Comparison of ENCODE assay signal across 34 cellular contexts in the genomic region with DNA sequence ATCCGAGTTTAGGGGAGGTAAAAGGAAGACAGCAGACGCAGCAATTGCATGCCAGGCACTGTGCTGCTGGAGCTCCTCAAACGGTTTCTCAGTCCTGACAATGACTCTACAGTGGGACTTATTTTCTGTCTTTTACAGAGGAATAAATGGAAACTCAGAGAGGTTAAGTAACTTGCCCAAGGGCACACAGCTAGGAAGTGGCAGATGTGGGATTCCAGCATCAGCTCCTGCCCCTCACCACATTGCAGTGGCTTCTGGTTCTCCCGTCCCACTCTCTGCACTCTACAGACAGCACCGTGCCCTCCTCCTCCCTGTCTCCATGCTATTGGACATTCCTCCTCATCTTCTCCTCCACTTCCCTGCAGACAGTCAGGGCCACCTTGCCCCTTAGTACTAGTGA.
"Had no signal": no experiment of that assay in that cellular context is flagged by ENCODE, and none has a peak within 500 bp of the region (broad histone marks: within the 10 kb centered on the region; RNA-seq: fewer than 3 reads in every experiment).

No MANE protein-coding gene starts in this region.

- H3K27me3 ChIP-seq: brain microvascular endothelial cell had no signal

- H2AFZ ChIP-seq: PC-9 had no signal

- ATAC-seq: activated naive CD8-positive, alpha-beta T cell treated with anti-CD3 and anti-CD28 coated beads, Interleukin-2, amount 50 U/mL, for 24 hours; Right ventricle myocardium inferior had no signal

- FAIRE-seq: RCC 7860 had no signal

- DNase-seq: activated B cell treated with CpG ODN at 0.5 μM for 24 hours; activated CD4-positive, alpha-beta memory T cell treated with anti-CD3 and anti-CD28 coated beads for 36 hours; activated CD4-positive, alpha-beta T cell treated with anti-CD3 and anti-CD28 coated beads for 4 hours; activated CD4-positive, alpha-beta T cell treated with anti-CD3 and anti-CD28 coated beads, Interleukin-2, amount 50 U/mL, for 1 hour; activated CD4-positive, CD25-positive, alpha-beta regulatory T cell treated with anti-CD3 and anti-CD28 coated beads, Interleukin-2, amount 50 U/mL, for 72 hours; activated CD8-positive, alpha-beta memory T cell treated with anti-CD3 and anti-CD28 coated beads, Interleukin-2, amount 50 U/mL, for 4 hours; activated gamma-delta T cell treated with Interleukin-2 at 50 U/mL for 16 hours; activated naive CD4-positive, alpha-beta T cell treated with anti-CD3 and anti-CD28 coated beads, Interleukin-2, amount 10 ng/mL, durations not matched to agents 7 days and 5 days; activated naive CD8-positive, alpha-beta T cell treated with anti-CD3 and anti-CD28 coated beads, Interleukin-2, amount 50 U/mL, for 24 hours; activated T-cell treated with anti-CD3 and anti-CD28 coated beads for 4 hours; activated T-cell treated with anti-CD3 and anti-CD28 coated beads, Interleukin-2, amount 50 U/mL, for 4 hours; anterior cingulate cortex; brain microvascular endothelial cell; Karpas-422; KBM-7; NCI-H1048; NCI-H1105 treated with DMSO at 0.1 percent for 48 hours; NCI-H1436; NCI-H1694 treated with DMSO at 0.1 percent for 48 hours; NCI-H2029; NCI-H2171; NCI-H510A; NCI-H526; NCI-H748 treated with DMSO at 0.1 percent for 48 hours; NK-92 treated with Interleukin-12 subunit alpha and Interleukin-12 subunit beta, amount 100 ng/mL, for 24 hours; PC-9; SW 1271; T-helper 1 cell; T-helper 2 cell; T-helper 9 cell had no signal

- H3K36me3 ChIP-seq: brain microvascular endothelial cell had no signal

- H3K27ac ChIP-seq: brain microvascular endothelial cell, PC-9, RWPE1, VCaP had no signal

- H3K4me2 ChIP-seq: PC-9 had no signal

- H3K4me3 ChIP-seq: PC-9 had no signal
